In the genomic region with DNA sequence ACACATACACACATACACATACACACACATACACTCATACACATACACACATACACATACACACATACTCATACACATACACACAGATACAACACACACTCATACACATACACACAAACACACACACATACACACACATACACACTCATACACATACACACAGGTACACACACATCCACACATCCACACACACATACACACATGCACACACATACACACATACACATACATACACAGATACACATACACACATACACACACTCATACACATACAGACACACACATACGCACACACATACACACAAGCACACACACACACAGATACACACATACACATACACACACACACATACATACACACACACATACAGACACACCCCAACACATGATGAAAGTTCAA, we compare ENCODE assay signal across 2 cellular contexts.
TF ChIP-seq lines count a peak whose summit lies in the region.

No MANE protein-coding gene starts in this region.

TF ChIP-seq in HEK293, 187 proteins besides CTCF, POLR2A, EP300 and RAD21:
- TF ChIP-seq, protein P1, sequence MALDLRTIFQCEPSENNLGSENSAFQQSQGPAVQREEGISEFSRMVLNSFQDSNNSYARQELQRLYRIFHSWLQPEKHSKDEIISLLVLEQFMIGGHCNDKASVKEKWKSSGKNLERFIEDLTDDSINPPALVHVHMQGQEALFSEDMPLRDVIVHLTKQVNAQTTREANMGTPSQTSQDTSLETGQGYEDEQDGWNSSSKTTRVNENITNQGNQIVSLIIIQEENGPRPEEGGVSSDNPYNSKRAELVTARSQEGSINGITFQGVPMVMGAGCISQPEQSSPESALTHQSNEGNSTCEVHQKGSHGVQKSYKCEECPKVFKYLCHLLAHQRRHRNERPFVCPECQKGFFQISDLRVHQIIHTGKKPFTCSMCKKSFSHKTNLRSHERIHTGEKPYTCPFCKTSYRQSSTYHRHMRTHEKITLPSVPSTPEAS (tag by site-specific recombination; IDR thresholded peaks at IDR 0.05) = peak; percentile 99
- TF ChIP-seq TCF7L2 (IDR thresholded peaks at IDR 0.05; ENCODE audit: borderline replicate concordance, low read depth, low read length) = no peak
TF ChIP-seq in HEK293: peak in this region for 1.

TF ChIP-seq in K562, 482 proteins besides CTCF, POLR2A, EP300 and RAD21:
- TF ChIP-seq ZNF431 (CRISPR knock-in tag; IDR thresholded peaks at IDR 0.05) = no peak
- 0 out of 2 replicates have a peak, but pooled peaks have one; percentile 43 for TF ChIP-seq ZBTB26 (CRISPR knock-in tag; IDR thresholded peaks at IDR 0.05)
